ENCODE assay signal across 29 cellular contexts in the genomic region with DNA sequence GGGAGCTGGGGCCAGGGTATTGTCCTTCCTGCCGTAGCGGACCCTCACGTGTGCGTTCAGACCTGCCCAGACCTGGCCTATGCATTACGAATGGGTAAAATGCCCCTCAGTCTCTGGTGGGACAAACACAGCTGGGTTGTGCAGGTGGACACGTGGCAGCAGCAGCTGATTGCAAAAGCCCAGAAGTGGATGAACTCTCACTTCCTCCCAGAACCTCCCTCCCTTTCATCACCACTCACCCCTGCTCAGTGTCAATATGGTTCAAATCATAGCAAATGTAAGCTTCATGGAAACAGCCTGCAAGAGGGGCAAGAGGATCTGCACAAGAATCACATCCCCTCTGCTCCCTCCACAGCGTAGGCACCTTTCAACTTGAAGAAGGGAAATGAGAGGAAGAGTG.
"Had no signal": no experiment of that assay in that cellular context is flagged by ENCODE, and none has a peak within 500 bp of the region (broad histone marks: within the 10 kb centered on the region; RNA-seq: fewer than 3 reads in every experiment).

No MANE protein-coding gene starts in this region.

- DNase-seq: activated CD4-positive, alpha-beta T cell treated with anti-CD3 and anti-CD28 coated beads for 48 hours; activated CD4-positive, alpha-beta T cell treated with anti-CD3 and anti-CD28 coated beads, Interleukin-2, amount 50 U/mL, for 4 hours; activated CD8-positive, alpha-beta memory T cell treated with anti-CD3 and anti-CD28 coated beads, Interleukin-2, amount 50 U/mL, for 48 hours; activated CD8-positive, alpha-beta T cell treated with anti-CD3 and anti-CD28 coated beads, Interleukin-2, amount 10 ng/mL, durations not matched to agents 7 days and 5 days; activated naive CD4-positive, alpha-beta T cell treated with anti-CD3 and anti-CD28 coated beads, Interleukin-2, amount 50 U/mL, for 16 hours; activated naive CD8-positive, alpha-beta T cell treated with anti-CD3 and anti-CD28 coated beads, Interleukin-2, amount 10 ng/mL, durations not matched to agents 7 days and 5 days; activated T-cell treated with anti-CD3 and anti-CD28 coated beads, Interleukin-2, amount 50 U/mL, for 1 hour; aorta; caudate nucleus; colonic mucosa; Karpas-422; MM.1S; NCI-H146; NCI-H187 treated with DMSO at 0.1 percent for 48 hours; NCI-H2081 treated with DMSO at 0.1 percent for 48 hours; NCI-H446; NCI-H524 treated with DMSO at 0.1 percent for 48 hours; NCI-H82; NK-92 treated with Interleukin-12 subunit alpha and Interleukin-12 subunit beta, amount 100 ng/mL, for 24 hours; OCI-M1; Right ventricle myocardium superior; RPMI8226; SJCRH30; SK-N-SH; T-helper 1 cell had no signal

- H3K4me1 Mint-ChIP-seq: activated naive CD8-positive, alpha-beta T cell treated with anti-CD3 and anti-CD28 coated beads, Interleukin-2, amount 10 ng/mL, durations not matched to agents 7 days and 5 days had no signal

- H3K27ac ChIP-seq: breast epithelium, colonic mucosa, SJCRH30 had no signal

- H3K27me3 Mint-ChIP-seq: activated naive CD8-positive, alpha-beta T cell treated with anti-CD3 and anti-CD28 coated beads, Interleukin-2, amount 10 ng/mL, durations not matched to agents 7 days and 5 days had no signal

- ATAC-seq: activated CD4-positive, CD25-positive, alpha-beta regulatory T cell treated with anti-CD3 and anti-CD28 coated beads, Interleukin-2, amount 50 U/mL, for 24 hours; activated CD8-positive, alpha-beta T cell treated with anti-CD3 and anti-CD28 coated beads, Interleukin-2, amount 10 ng/mL, durations not matched to agents 7 days and 5 days; K562; Panc1 had no signal

- H3K36me3 Mint-ChIP-seq: activated naive CD8-positive, alpha-beta T cell treated with anti-CD3 and anti-CD28 coated beads, Interleukin-2, amount 10 ng/mL, durations not matched to agents 7 days and 5 days had no signal

- H3K27ac Mint-ChIP-seq: activated CD8-positive, alpha-beta T cell treated with anti-CD3 and anti-CD28 coated beads, Interleukin-2, amount 10 ng/mL, durations not matched to agents 7 days and 5 days; activated naive CD8-positive, alpha-beta T cell treated with anti-CD3 and anti-CD28 coated beads, Interleukin-2, amount 10 ng/mL, durations not matched to agents 7 days and 5 days had no signal

- H3K9me3 Mint-ChIP-seq: activated naive CD8-positive, alpha-beta T cell treated with anti-CD3 and anti-CD28 coated beads, Interleukin-2, amount 10 ng/mL, durations not matched to agents 7 days and 5 days had no signal

- H3K4me3 Mint-ChIP-seq: activated CD8-positive, alpha-beta T cell treated with anti-CD3 and anti-CD28 coated beads, Interleukin-2, amount 10 ng/mL, durations not matched to agents 7 days and 5 days; activated naive CD8-positive, alpha-beta T cell treated with anti-CD3 and anti-CD28 coated beads, Interleukin-2, amount 10 ng/mL, durations not matched to agents 7 days and 5 days had no signal

- FAIRE-seq: K562 had no signal
